Comparison of ENCODE assay signal across 19 cellular contexts in the genomic region with DNA sequence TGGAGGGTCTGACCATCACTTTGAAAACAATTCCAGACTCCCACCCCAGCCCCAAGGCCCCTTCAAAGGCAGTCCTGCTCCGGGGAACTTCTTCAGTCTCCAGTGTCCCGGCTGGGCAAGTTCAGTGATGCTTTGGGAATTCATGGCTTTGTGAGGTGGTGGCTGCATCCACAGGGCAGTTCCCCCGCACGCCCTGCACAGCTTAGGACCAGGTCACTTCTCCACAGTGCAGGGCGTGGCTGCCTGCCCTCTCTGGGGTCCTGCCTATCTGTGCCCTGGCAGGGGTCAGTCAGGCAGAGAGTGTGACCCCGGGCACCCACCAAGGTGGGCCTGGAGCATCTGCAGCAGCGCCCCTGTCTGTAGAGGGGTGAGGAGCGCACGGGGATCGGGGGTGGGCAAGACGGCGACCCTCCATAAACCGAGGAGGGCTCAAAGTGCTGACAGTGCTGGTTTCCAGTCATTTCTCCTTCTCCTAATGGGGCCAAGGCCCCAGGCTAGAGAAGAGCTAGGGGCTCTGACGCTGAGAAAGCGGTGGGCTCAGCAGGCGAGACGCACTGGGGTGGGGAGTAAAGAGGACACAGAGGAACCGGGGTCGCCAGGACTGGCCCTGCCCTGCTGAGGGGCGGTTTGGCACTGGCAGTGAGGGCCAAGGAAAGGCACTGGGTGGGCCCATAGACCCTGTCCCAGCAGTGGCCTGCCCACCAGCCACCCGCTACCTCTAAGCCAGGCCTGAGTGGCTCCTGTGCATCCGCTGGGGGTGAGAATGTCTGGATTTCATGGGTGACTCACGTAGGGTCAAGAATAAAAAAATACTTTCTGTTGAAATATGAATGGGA.
"Had no signal": no experiment of that assay in that cellular context is flagged by ENCODE, and none has a peak within 500 bp of the region (broad histone marks: within the 10 kb centered on the region; RNA-seq: fewer than 3 reads in every experiment).

No MANE protein-coding gene starts in this region.

- H3K27ac Mint-ChIP-seq: activated CD8-positive, alpha-beta memory T cell treated with anti-CD3 and anti-CD28 coated beads, Interleukin-2, amount 10 ng/mL, durations not matched to agents 7 days and 5 days; activated naive CD8-positive, alpha-beta T cell; activated T-cell treated with anti-CD3 and anti-CD28 coated beads, Interleukin-2, amount 50 U/mL, for 24 hours; memory B cell; nephron progenitor cell; stimulated activated naive CD8-positive, alpha-beta T cell treated with anti-CD3 and anti-CD28 coated beads, Interleukin-15, amount 100 ng/mL, for 72 hours had no signal

- H3K27me3 ChIP-seq: brain microvascular endothelial cell, foreskin keratinocyte, ovary, testis had no signal

- DNase-seq: activated CD4-positive, alpha-beta T cell treated with anti-CD3 and anti-CD28 coated beads, Interleukin-2, amount 50 U/mL, for 4 hours; activated CD8-positive, alpha-beta memory T cell treated with anti-CD3 and anti-CD28 coated beads, Interleukin-2, amount 10 ng/mL, durations not matched to agents 7 days and 5 days; activated gamma-delta T cell; activated T-cell treated with anti-CD3 and anti-CD28 coated beads, Interleukin-2, amount 50 U/mL, for 24 hours; amygdala; brain microvascular endothelial cell; esophagus squamous epithelium; foreskin keratinocyte; heart left ventricle; nephron progenitor cell; ovary; stimulated activated CD4-positive, alpha-beta T cell treated with anti-CD3 and anti-CD28 coated beads, Interleukin-15, amount 100 ng/mL, for 24 hours; stimulated activated CD4-positive, alpha-beta T cell treated with anti-CD3 and anti-CD28 coated beads, Interleukin-4, amount 100 ng/mL, for 24 hours; stimulated activated naive CD8-positive, alpha-beta T cell treated with anti-CD3 and anti-CD28 coated beads, Interleukin-15, amount 100 ng/mL, for 72 hours; testis had no signal

- ATAC-seq: activated CD4-positive, CD25-positive, alpha-beta regulatory T cell treated with anti-CD3 and anti-CD28 coated beads, Interleukin-2, amount 50 U/mL, for 24 hours; activated CD8-positive, alpha-beta memory T cell treated with anti-CD3 and anti-CD28 coated beads, Interleukin-2, amount 10 ng/mL, durations not matched to agents 7 days and 5 days; left lobe of liver; stimulated activated naive CD8-positive, alpha-beta T cell treated with anti-CD3 and anti-CD28 coated beads, Interleukin-15, amount 100 ng/mL, for 72 hours had no signal

- H3K4me3 ChIP-seq: esophagus squamous epithelium, heart left ventricle, ovary, testis had no signal

- H3K36me3 ChIP-seq: brain microvascular endothelial cell, ovary had no signal

- H3K9me3 ChIP-seq: esophagus squamous epithelium, heart left ventricle, ovary, testis had no signal

- H3K27me3 Mint-ChIP-seq: activated CD8-positive, alpha-beta memory T cell treated with anti-CD3 and anti-CD28 coated beads, Interleukin-2, amount 10 ng/mL, durations not matched to agents 7 days and 5 days; activated naive CD8-positive, alpha-beta T cell; activated T-cell treated with anti-CD3 and anti-CD28 coated beads, Interleukin-2, amount 50 U/mL, for 24 hours; memory B cell; stimulated activated naive CD8-positive, alpha-beta T cell treated with anti-CD3 and anti-CD28 coated beads, Interleukin-15, amount 100 ng/mL, for 72 hours had no signal

- H3K36me3 Mint-ChIP-seq: activated CD8-positive, alpha-beta memory T cell treated with anti-CD3 and anti-CD28 coated beads, Interleukin-2, amount 10 ng/mL, durations not matched to agents 7 days and 5 days; activated naive CD8-positive, alpha-beta T cell; memory B cell had no signal

- H3K27ac ChIP-seq: brain microvascular endothelial cell, foreskin keratinocyte, heart left ventricle, ovary, testis had no signal

- H3K4me3 Mint-ChIP-seq: activated CD8-positive, alpha-beta memory T cell treated with anti-CD3 and anti-CD28 coated beads, Interleukin-2, amount 10 ng/mL, durations not matched to agents 7 days and 5 days; activated naive CD8-positive, alpha-beta T cell; activated T-cell treated with anti-CD3 and anti-CD28 coated beads, Interleukin-2, amount 50 U/mL, for 24 hours; memory B cell; nephron progenitor cell; stimulated activated naive CD8-positive, alpha-beta T cell treated with anti-CD3 and anti-CD28 coated beads, Interleukin-15, amount 100 ng/mL, for 72 hours had no signal

- H3K9me3 Mint-ChIP-seq: activated T-cell treated with anti-CD3 and anti-CD28 coated beads, Interleukin-2, amount 50 U/mL, for 24 hours; memory B cell; nephron progenitor cell; stimulated activated naive CD8-positive, alpha-beta T cell treated with anti-CD3 and anti-CD28 coated beads, Interleukin-15, amount 100 ng/mL, for 72 hours had no signal
